In the genomic region with DNA sequence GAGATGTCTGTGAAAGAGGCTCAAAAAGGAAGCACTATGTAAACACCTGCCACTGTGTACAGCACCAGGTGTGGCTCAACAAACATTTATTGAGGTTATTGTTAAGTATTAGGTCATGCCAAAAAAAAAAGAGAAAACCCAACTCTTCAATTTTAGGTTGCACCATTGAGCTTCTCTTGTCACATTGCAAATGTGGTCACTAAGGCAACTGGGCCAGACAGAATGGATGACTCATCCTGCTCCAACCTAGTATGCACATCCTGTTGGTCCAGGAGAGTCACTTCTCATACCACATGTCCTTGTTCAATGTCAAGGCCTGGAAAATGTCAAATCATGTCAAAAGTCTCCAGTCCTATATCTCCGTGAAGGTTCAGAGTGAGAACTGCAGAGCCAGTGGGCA, we compare ENCODE assay signal across 9 cellular contexts. TPM values are rescaled to one million over a fixed set of nuclear protein-coding genes. Genes with fewer than 3 reads are reported as not detected.
DNase-seq lines count a peak whose midpoint lies in the region; ATAC-seq and TF ChIP-seq lines count a peak whose summit lies in the region.
"Had no signal": no experiment of that assay in that cellular context is flagged by ENCODE, and none has a peak within 500 bp of the region (broad histone marks: within the 10 kb centered on the region; RNA-seq: fewer than 3 reads in every experiment).

No MANE protein-coding gene starts in this region.

- H3K4me1 ChIP-seq in right lobe of liver (no peaks in the 10 kb centered on the region), tibial nerve (no peaks in the 10 kb centered on the region)

- H3K4me1 Mint-ChIP-seq in CD14-positive monocyte = peaks cover 3% of the 10 kb centered on the region

- TF ChIP-seq POLR2A in right lobe of liver (IDR thresholded peaks at IDR 0.05) = no peak
- no peak for TF ChIP-seq POLR2A in tibial nerve (IDR thresholded peaks at IDR 0.05)

- H3K9me3 ChIP-seq in right lobe of liver = no peaks in the 10 kb centered on the region
- H3K9me3 ChIP-seq in tibial nerve = no peaks in the 10 kb centered on the region

- WGBS in right lobe of liver (ENCODE audit: insufficient coverage, low coverage, low lambda C conversion rate, missing lambda C conversion rate) = 27% methylated on average over 1 of the region's 1 CpG
- WGBS in tibial nerve, 2 donors = 57 to 81% methylated on average over 1 of the region's 1 CpG

- no peaks in the 10 kb centered on the region for H3K36me3 ChIP-seq in right lobe of liver
- no peaks in the 10 kb centered on the region for H3K36me3 ChIP-seq in tibial nerve

- TF ChIP-seq EP300 in tibial nerve (IDR thresholded peaks at IDR 0.05) = no peak

- no peak overlapping the region for H3K27ac ChIP-seq in right lobe of liver
- no peak overlapping the region for H3K27ac ChIP-seq in tibial nerve

- H3K4me3 ChIP-seq in right lobe of liver (no peak overlapping the region), tibial nerve (no peak overlapping the region)

- DNase-seq in CD14-positive monocyte (ENCODE audit: low spot score) (peak; percentile 69), NCI-H748 (lab: John Stamatoyannopoulos, UW; ENCODE audit: unreplicated experiment) (peak; percentile 99), right lobe of liver (no peak), tibial nerve (ENCODE audit: low spot score in 2 of 2) (no peak), D341Med (ENCODE audit: low spot score) (no peak)
- DNase-seq in activated effector memory CD4-positive, alpha-beta T cell treated with anti-CD3 and anti-CD28 coated beads, Interleukin-2, amount 50 U/mL, for 16 hours = peak; percentile 74

- intact Hi-C loops in CD14-positive monocyte (cut with micrococcal nuclease) (no loop called here), right lobe of liver (cut with DNase I) (no loop called here)

- peaks cover 5 to 22% (median 11%) of the 10 kb centered on the region in 3 donors for H3K27me3 Mint-ChIP-seq in CD14-positive monocyte (ENCODE audit: low read depth in 3 of 3)

- no peaks in the 10 kb centered on the region for H3K36me3 Mint-ChIP-seq in CD14-positive monocyte

- H3K4me3 Mint-ChIP-seq in CD14-positive monocyte = peak overlapping the region in 1 of 2 donors; percentile 26

- ATAC-seq in GM18907 (IDR thresholded peaks at IDR 0.05; ENCODE audit: unreplicated experiment) (peak; percentile 83), HG03108 (IDR thresholded peaks at IDR 0.05; ENCODE audit: unreplicated experiment) (peak; percentile 87), right lobe of liver (peak; percentile 55 to 89 (median 62))

- H3K27me3 ChIP-seq in right lobe of liver (no peaks in the 10 kb centered on the region), tibial nerve (peaks cover 0 to 49% of the 10 kb centered on the region in 2 donors)

- TF ChIP-seq CTCF in CD14-positive monocyte (IDR thresholded peaks at IDR 0.05) (no peak), right lobe of liver (IDR thresholded peaks at IDR 0.05) (no peak), tibial nerve (IDR thresholded peaks at IDR 0.05) (no peak)

- H3K9me3 Mint-ChIP-seq in CD14-positive monocyte = peaks cover 0 to 5% (median 0%) of the 10 kb centered on the region in 7 donors

- H3K27ac Mint-ChIP-seq in CD14-positive monocyte = peak overlapping the region in 1 of 7 donors; percentile 19

RNA-seq across cellular contexts. Expression of a gene that starts 25.0 kb away (rescaled TPM):
- polyA plus RNA-seq in CD14-positive monocyte = not detected
- not detected for total RNA-seq in right lobe of liver
- total RNA-seq in tibial nerve = not detected
- total RNA-seq: subcutaneous adipose tissue had no signal

RNA-seq across cellular contexts. Expression of a gene that starts 39.1 kb away (rescaled TPM):
- polyA plus RNA-seq in CD14-positive monocyte = 1 to 10 TPM; 1.6 to 3.8 TPM
- total RNA-seq in right lobe of liver (1 to 10 TPM; 1.1 to 1.9 (median 1.5) TPM), tibial nerve (10 to 100 TPM in 3 of 4 donors, 1 to 10 TPM in 1; 6.9 to 29.3 (median 19.2) TPM)

Comparison
In these comparisons a context has a peak if more than half of its experiments do, and no peak if none do; other contexts are left out.
1. DNase-seq: peak in CD14-positive monocyte (single experiment), NCI-H748 (single experiment) and activated effector memory CD4-positive, alpha-beta T cell treated with anti-CD3 and anti-CD28 coated beads, Interleukin-2, amount 50 U/mL, for 16 hours (single experiment); none in right lobe of liver (0 of 3), tibial nerve (0 of 2) and D341Med (single experiment).
2. Peak in every context shown above with its lines, with median percentiles within 50 percentile points of each other: ATAC-seq.